ENCODE assay signal across 13 cellular contexts in genomic region chr13:24630851-24631341, GRCh38. TPM values are rescaled to one million over a fixed set of nuclear protein-coding genes. Genes with fewer than 3 reads are reported as not detected.
DNase-seq lines count a peak whose midpoint lies in the region; ATAC-seq, FAIRE-seq and TF ChIP-seq lines count a peak whose summit lies in the region.
"Had no signal": no experiment of that assay in that cellular context is flagged by ENCODE, and none has a peak within 500 bp of the region (broad histone marks: within the 10 kb centered on the region; RNA-seq: fewer than 3 reads in every experiment).

No MANE protein-coding gene starts in this region.

- H3K4me3 ChIP-seq in BLaER1 treated with 17β-estradiol and CSF1 and Interleukin-3, amounts not matched to agents 10 nM and 100 nM: no peak overlapping the region
- H3K4me3 ChIP-seq in GM12878: no peak overlapping the region
- H3K4me3 ChIP-seq: right lobe of liver had no signal

- DNase-seq in HCEC 1CT (peak; percentile 13), GM12878 (ENCODE audit: low read depth, low spot score) (no peak), left colon (no peak), T-cell (no peak)
- no peak for DNase-seq in effector CD8-positive, alpha-beta T cell (lab: John Stamatoyannopoulos, UW)
- DNase-seq: CD8-positive, alpha-beta memory T cell; MM.1S; right lobe of liver had no signal

- FAIRE-seq in GM12878 (lab: Jason Lieb, UNC): no peak
- FAIRE-seq: GM18507 had no signal

- intact Hi-C loops in GM12878 (cut with micrococcal nuclease; ENCODE audit: unreplicated experiment) (no loop called here), left colon (cut with DNase I, micrococcal nuclease) (no loop called here)

- H3K4me3 Mint-ChIP-seq in T-cell: no peak overlapping the region
- H3K4me3 Mint-ChIP-seq: CD8-positive, alpha-beta memory T cell had no signal

- peak; percentile 52 for ATAC-seq in GM12878
- peak; percentile 13 for ATAC-seq in left colon
- ATAC-seq in HG03025 (IDR thresholded peaks at IDR 0.05; ENCODE audit: low FRiP score, unreplicated experiment): no peak
- ATAC-seq in T-cell (replicated peaks in 1 of 4): no peak
- no peak for ATAC-seq in HG03432 (IDR thresholded peaks at IDR 0.05; ENCODE audit: unreplicated experiment)
- ATAC-seq: activated naive CD4-positive, alpha-beta T cell treated with anti-CD3 and anti-CD28 coated beads, Interleukin-2, amount 50 U/mL, for 72 hours; right lobe of liver had no signal

- CTCF ChIA-PET in GM12878 (lab: Yijun Ruan, JAX): interaction anchor here (1.8 kb wide), 1 partner anchor 25 kb away, joined by 7 read pairs; no protein-coding TSS in a partner anchor
- CTCF ChIA-PET in T-cell (lab: Charles Lee): no interaction called here

- H3K79me2 ChIP-seq in GM12878 (ENCODE audit: control insufficient read depth, insufficient read depth, low read length): no peaks in the 10 kb centered on the region

- no peaks in the 10 kb centered on the region for H3K36me3 ChIP-seq in BLaER1 treated with 17β-estradiol and CSF1 and Interleukin-3, amounts not matched to agents 10 nM and 100 nM
- H3K36me3 ChIP-seq in GM12878 (ENCODE audit: control insufficient read depth in 2 of 2, insufficient read depth in 2 of 2, low read length in 1 of 2): no peaks in the 10 kb centered on the region
- H3K36me3 ChIP-seq: right lobe of liver had no signal

- TF ChIP-seq RAD21 in GM12878 (IDR thresholded peaks at IDR 0.05; ENCODE audit: insufficient read depth, low read depth, low read length): no peak

- no peak for TF ChIP-seq CTCF in GM12878 (IDR thresholded peaks at IDR 0.05 in 2 of 3, conservative IDR thresholded peaks at IDR 0.05 in 1 of 3; ENCODE audit: control insufficient read depth in 2 of 3, extremely low read depth in 1 of 3, insufficient read depth in 1 of 3, low read depth in 3 of 3, low read length in 3 of 3)

- H3K9me3 ChIP-seq in BLaER1 treated with 17β-estradiol and CSF1 and Interleukin-3, amounts not matched to agents 10 nM and 100 nM (replicated peaks in 1 of 11): peaks cover 0 to 7% (median 0%) of the 10 kb centered on the region in 11 experiments; a peak in 1 of 22 replicates
- H3K9me3 ChIP-seq in GM12878 (replicated peaks; ENCODE audit: control insufficient read depth, insufficient read depth, low read length): no peaks in the 10 kb centered on the region
- H3K9me3 ChIP-seq: right lobe of liver had no signal

- H4K20me1 ChIP-seq in BLaER1 treated with 17β-estradiol and CSF1 and Interleukin-3, amounts not matched to agents 10 nM and 100 nM: no peaks in the 10 kb centered on the region
- no peaks in the 10 kb centered on the region for H4K20me1 ChIP-seq in GM12878 (ENCODE audit: control insufficient read depth, insufficient read depth)

- peaks cover 9 to 21% (median 20%) of the 10 kb centered on the region in 3 donors for H3K4me1 Mint-ChIP-seq in T-cell

- H3K27ac ChIP-seq in BLaER1 treated with 17β-estradiol and CSF1 and Interleukin-3, amounts not matched to agents 10 nM and 100 nM: peak overlapping the region in 1 of 11 experiments; percentile 41; a peak in 1 of 22 replicates
- no peak overlapping the region for H3K27ac ChIP-seq in GM12878 (ENCODE audit: control insufficient read depth, insufficient read depth)
- H3K27ac ChIP-seq: right lobe of liver had no signal

- no peaks in the 10 kb centered on the region for H3K27me3 Mint-ChIP-seq in T-cell
- H3K27me3 Mint-ChIP-seq: CD8-positive, alpha-beta memory T cell had no signal

- POLR2A ChIA-PET in GM12878 (lab: Charles Lee): no interaction called here
- POLR2A ChIA-PET in T-cell (lab: Charles Lee): no interaction called here

- no peaks in the 10 kb centered on the region for H3K36me3 Mint-ChIP-seq in T-cell
- H3K36me3 Mint-ChIP-seq: activated naive CD4-positive, alpha-beta T cell treated with anti-CD3 and anti-CD28 coated beads, Interleukin-2, amount 50 U/mL, for 72 hours had no signal

- no peak overlapping the region for H3K27ac Mint-ChIP-seq in T-cell
- H3K27ac Mint-ChIP-seq: activated naive CD4-positive, alpha-beta T cell treated with anti-CD3 and anti-CD28 coated beads, Interleukin-2, amount 50 U/mL, for 72 hours had no signal

- no TSS peak for BruUV-seq in GM12878 (replicated peaks; lab: Mats Ljungman, UMichigan)

- peaks cover 0 to 2% (median 0%) of the 10 kb centered on the region in 3 donors for H3K9me3 Mint-ChIP-seq in T-cell

- H2AFZ ChIP-seq in GM12878 (ENCODE audit: control insufficient read depth, low read depth, low read length): no peak overlapping the region

- in situ Hi-C loops in GM12878 (cut with MboI): no loop called here

- no peaks in the 10 kb centered on the region for H3K27me3 ChIP-seq in BLaER1 treated with 17β-estradiol and CSF1 and Interleukin-3, amounts not matched to agents 10 nM and 100 nM
- no peaks in the 10 kb centered on the region for H3K27me3 ChIP-seq in GM12878 (replicated peaks in 1 of 2; ENCODE audit: control insufficient read depth in 2 of 2, insufficient read depth in 2 of 2, low read length in 1 of 2)
- H3K27me3 ChIP-seq: right lobe of liver had no signal

- WGBS in GM12878 (ENCODE audit: insufficient coverage, insufficient replicate concordance, low lambda C conversion rate, missing lambda C conversion rate): 29% methylated on average over 7 of the region's 7 CpGs

- RAD21 ChIA-PET in GM12878 (lab: Charles Lee; ENCODE audit: unreplicated experiment): no interaction called here

- no peak overlapping the region for H3K9ac ChIP-seq in BLaER1 treated with 17β-estradiol and CSF1 and Interleukin-3, amounts not matched to agents 10 nM and 100 nM
- no peak overlapping the region for H3K9ac ChIP-seq in GM12878 (ENCODE audit: control insufficient read depth, insufficient read depth, low read length)

- peaks cover 28 to 47% (median 33%) of the 10 kb centered on the region in 10 experiments for H3K4me1 ChIP-seq in BLaER1 treated with 17β-estradiol and CSF1 and Interleukin-3, amounts not matched to agents 10 nM and 100 nM
- peaks cover 12% of the 10 kb centered on the region for H3K4me1 ChIP-seq in GM12878 (ENCODE audit: control insufficient read depth, insufficient read depth, low read length)
- H3K4me1 ChIP-seq: right lobe of liver had no signal

- SMC1A ChIA-PET in GM12878 (lab: Charles Lee; ENCODE audit: uncharacterized antibody, unreplicated experiment): no interaction called here

- peak overlapping the region; percentile 7 to 62 (median 51); a peak in 14 of 22 replicates for H3K4me2 ChIP-seq in BLaER1 treated with 17β-estradiol and CSF1 and Interleukin-3, amounts not matched to agents 10 nM and 100 nM
- no peak overlapping the region for H3K4me2 ChIP-seq in GM12878 (ENCODE audit: control insufficient read depth, insufficient read depth)

- TF ChIP-seq EP300 in GM12878 (IDR thresholded peaks at IDR 0.05; ENCODE audit: borderline replicate concordance in 1 of 2, control insufficient read depth in 1 of 2, low read depth in 2 of 2, low read length in 2 of 2): no peak

- no peak for TF ChIP-seq POLR2A in GM12878 (IDR thresholded peaks at IDR 0.05; ENCODE audit: low read depth, low read length)

TF ChIP-seq in GM12878, 131 proteins besides CTCF, POLR2A, EP300 and RAD21 (continues in another document):
- TF ChIP-seq ASH2L (IDR thresholded peaks at IDR 0.05; ENCODE audit: borderline replicate concordance, low read depth): no peak
- no peak for TF ChIP-seq CBX5 (IDR thresholded peaks at IDR 0.05; ENCODE audit: low read depth)
- TF ChIP-seq SPI1 (IDR thresholded peaks at IDR 0.05; ENCODE audit: borderline replicate concordance, insufficient read depth, low read depth, low read length): peak; percentile 70; the same call in 1 of the 2 replicates
- no peak for TF ChIP-seq DPF2 (IDR thresholded peaks at IDR 0.05)

RNA-seq across cellular contexts. Expression of gene ATP12A, which starts 49.3 kb away (rescaled TPM):
- 0.10 TPM in 1 of 2 replicates, not detected in the other for total RNA-seq in GM12878 (2013; cell fraction: nucleolus; rRNA removed)
- total RNA-seq in GM12878 (2014; rRNA removed): 0.06 TPM in 1 of 2 replicates, not detected in the other
- 0.05 TPM in 1 of 2 replicates, not detected in the other for total RNA-seq in GM12878 (2014; rRNA removed; fragmentation: Illumina TruSeq; extraction: Trizol)
- total RNA-seq in GM12878 (2021): not detected in 2 replicates
- polyA plus RNA-seq in GM12878 (2011; ENCODE audit: low read depth): not detected
- not detected in 2 replicates for polyA plus RNA-seq in GM12878 (2011; rRNA removed)
- polyA plus RNA-seq in GM12878 (2011; cell fraction: cytosol; rRNA removed): 0.01 TPM in 1 of 2 replicates, not detected in the other
- not detected in 2 replicates for polyA plus RNA-seq in GM12878 (2011; cell fraction: nucleus; rRNA removed)
- polyA plus RNA-seq in GM12878 (2012): 0.03 TPM in 1 of 2 replicates, not detected in the other
- polyA plus RNA-seq in GM12878 (2014; fragmentation: Illumina TruSeq; extraction: Trizol): 0.03 and 0.06 TPM in 2 replicates
- polyA plus RNA-seq in GM12878 (2014; fragmentation: Nextera tagmentation; extraction: Ambion mirVana): under 1 TPM; 0.02 to 0.08 TPM
- polyA plus RNA-seq in GM12878 (2014; rRNA removed): not detected in 2 replicates
- polyA plus RNA-seq in GM12878 (2016; fragmentation: Nextera tagmentation; extraction: Ambion mirVana): not detected
- polyA minus RNA-seq in GM12878 (2011; rRNA and poly(A)+ RNA removed): not detected in 2 replicates
- not detected in 2 replicates for polyA minus RNA-seq in GM12878 (2011; cell fraction: cytosol; rRNA and poly(A)+ RNA removed)
- not detected in 2 replicates for polyA minus RNA-seq in GM12878 (2011; cell fraction: nucleus; rRNA and poly(A)+ RNA removed)
- total RNA-seq in left colon: under 1 TPM in 1 of 2 donors, not detected in 1; 0.64 TPM
- total RNA-seq in T-cell: not detected
- total RNA-seq: right lobe of liver had no signal
- polyA plus RNA-seq: CD8-positive, alpha-beta memory T cell had no signal

Comparison
In these comparisons a context has a peak if more than half of its experiments do, and no peak if none do; other contexts are left out.
1. ATAC-seq: peak in GM12878 (single experiment) and left colon (single experiment); none in HG03025 (single experiment), T-cell (0 of 4) and HG03432 (single experiment).